In genomic region chr6:137219664-137220252, GRCh38 we compare ENCODE assay signal across 8 cellular contexts. TPM values are rescaled to one million over a fixed set of nuclear protein-coding genes. Genes with fewer than 3 reads are reported as not detected.
DNase-seq lines count a peak whose midpoint lies in the region; ATAC-seq and TF ChIP-seq lines count a peak whose summit lies in the region.

No MANE protein-coding gene starts in this region.

- peak overlapping the region; percentile 43 to 99 (median 92) for H3K27ac Mint-ChIP-seq in brain

- H3K27ac ChIP-seq in muscle layer of colon (ENCODE audit: low read depth, low read length), result peak overlapping the region; percentile 99

- CTCF ChIA-PET in HEK293T (lab: Yijun Ruan, JAX), result no interaction called here

- peaks cover 35% of the 10 kb centered on the region for H3K4me1 Mint-ChIP-seq in brain

- peak overlapping the region; percentile 94 to 100 (median 98) for H3K4me3 Mint-ChIP-seq in brain

- H3K4me3 ChIP-seq in GM12875 (ENCODE audit: low read depth, low read length), result peak overlapping the region; percentile 76
- H3K4me3 ChIP-seq in muscle layer of colon (ENCODE audit: low read depth in 1 of 2, low read length in 2 of 2), result peak overlapping the region; percentile 89 to 99

- no peak for TF ChIP-seq CTCF in GM12875 (IDR thresholded peaks at IDR 0.05; ENCODE audit: borderline replicate concordance, insufficient read depth, low read depth, low read length)
- TF ChIP-seq CTCF in brain (conservative IDR thresholded peaks at IDR 0.05), result no peak

- H3K9me3 ChIP-seq in muscle layer of colon (ENCODE audit: low read length), result no peaks in the 10 kb centered on the region

- peak; percentile 18 for ATAC-seq in HG03354 (IDR thresholded peaks at IDR 0.05; ENCODE audit: poor library complexity, severe bottlenecking, unreplicated experiment)

- peaks cover 30% of the 10 kb centered on the region for H3K4me1 ChIP-seq in muscle layer of colon (ENCODE audit: insufficient read depth, low read length)

- H3K36me3 Mint-ChIP-seq in brain, result peaks cover 9% of the 10 kb centered on the region

- no peak overlapping the region for H3K9ac ChIP-seq in muscle layer of colon (ENCODE audit: low read length)

- POLR2A ChIA-PET in HEK293T (lab: Yijun Ruan, JAX), result no interaction called here

- no peaks in the 10 kb centered on the region for H3K36me3 ChIP-seq in muscle layer of colon (ENCODE audit: insufficient read depth, low read length)

- H3K9me3 Mint-ChIP-seq in brain, result peaks cover 0 to 6% (median 0%) of the 10 kb centered on the region in 5 experiments

- peaks cover 22% of the 10 kb centered on the region for H3K27me3 Mint-ChIP-seq in brain

- DNase-seq in NCI-H69 (lab: John Stamatoyannopoulos, UW), result no peak
- no peak for DNase-seq in HEK293T (ENCODE audit: extremely low spot score)
- no peak for DNase-seq in pons (ENCODE audit: low spot score)
- DNase-seq in NK-92 (lab: John Stamatoyannopoulos, UW; ENCODE audit: unreplicated experiment), result no peak

- no peaks in the 10 kb centered on the region for H3K27me3 ChIP-seq in muscle layer of colon (ENCODE audit: control insufficient read depth in 1 of 2, insufficient read depth in 2 of 2, low read length in 2 of 2)

TF ChIP-seq in HEK293T, 16 proteins besides CTCF, POLR2A, EP300 and RAD21:
- TF ChIP-seq ZNF384 (IDR thresholded peaks at IDR 0.05) (no peak), SUZ12 (IDR thresholded peaks at IDR 0.05) (no peak), NFRKB (IDR thresholded peaks at IDR 0.05) (no peak), HDGF (IDR thresholded peaks at IDR 0.05; ENCODE audit: borderline replicate concordance) (no peak), SP1 (IDR thresholded peaks at IDR 0.05) (no peak), ARNT (IDR thresholded peaks at IDR 0.05) (no peak), CTBP1 (IDR thresholded peaks at IDR 0.05; ENCODE audit: borderline replicate concordance) (no peak), ELF4 (IDR thresholded peaks at IDR 0.05) (no peak)
- TF ChIP-seq, protein P1, sequence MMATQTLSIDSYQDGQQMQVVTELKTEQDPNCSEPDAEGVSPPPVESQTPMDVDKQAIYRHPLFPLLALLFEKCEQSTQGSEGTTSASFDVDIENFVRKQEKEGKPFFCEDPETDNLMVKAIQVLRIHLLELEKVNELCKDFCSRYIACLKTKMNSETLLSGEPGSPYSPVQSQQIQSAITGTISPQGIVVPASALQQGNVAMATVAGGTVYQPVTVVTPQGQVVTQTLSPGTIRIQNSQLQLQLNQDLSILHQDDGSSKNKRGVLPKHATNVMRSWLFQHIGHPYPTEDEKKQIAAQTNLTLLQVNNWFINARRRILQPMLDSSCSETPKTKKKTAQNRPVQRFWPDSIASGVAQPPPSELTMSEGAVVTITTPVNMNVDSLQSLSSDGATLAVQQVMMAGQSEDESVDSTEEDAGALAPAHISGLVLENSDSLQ (IDR thresholded peaks at IDR 0.05), result no peak

RNA-seq across cellular contexts. Expression of gene IFNGR1, which starts 0.6 kb away (rescaled TPM):
- polyA plus RNA-seq in brain (ENCODE audit: insufficient read depth, low read depth, low replicate concordance), result 27.8 TPM

RNA-seq across cellular contexts. Expression of gene IL22RA2, which starts 46.3 kb away (rescaled TPM):
- polyA plus RNA-seq in brain (ENCODE audit: insufficient read depth, low read depth, low replicate concordance), result not detected
